Comparison of ENCODE assay signal across 22 cellular contexts in genomic region chr5:91464886-91465646, GRCh38.
"Had no signal": no experiment of that assay in that cellular context is flagged by ENCODE, and none has a peak within 500 bp of the region (broad histone marks: within the 10 kb centered on the region; RNA-seq: fewer than 3 reads in every experiment).

No MANE protein-coding gene starts in this region.

- ATAC-seq: mucosa of descending colon; naive thymus-derived CD8-positive, alpha-beta T cell; sciatic nerve; stimulated activated naive B cell treated with anti-CD40 and anti-IgM and Interleukin-4, amounts not matched to agents 10 μg/mL and 1 μg/mL and 100 μg/mL, for 72 hours; stimulated activated naive CD8-positive, alpha-beta T cell treated with anti-CD3 and anti-CD28 coated beads, Interleukin-15, amount 100 ng/mL, for 72 hours had no signal

- H3K4me3 ChIP-seq: colonic mucosa, hepatocyte, mucosa of descending colon, skin epidermis, thoracic aorta, transverse colon had no signal

- H3K79me2 ChIP-seq: hepatocyte had no signal

- H3K4me2 ChIP-seq: hepatocyte had no signal

- H3K4me1 ChIP-seq: colonic mucosa, transverse colon had no signal

- H3K27ac ChIP-seq: colonic mucosa, hepatocyte, neutrophil, skin epidermis, thoracic aorta, transverse colon had no signal

- H2AFZ ChIP-seq: hepatocyte had no signal

- H3K36me3 ChIP-seq: colonic mucosa, neutrophil, thoracic aorta, transverse colon had no signal

- H3K27me3 ChIP-seq: colonic mucosa, hepatocyte, neutrophil, transverse colon had no signal

- H3K9me3 ChIP-seq: colonic mucosa, mucosa of descending colon, neutrophil, thoracic aorta, transverse colon had no signal

- DNase-seq: colonic mucosa; dermis blood vessel endothelial cell; effector CD4-positive, alpha-beta T cell; endodermal cell; erythroblast; foreskin melanocyte; head of caudate nucleus; mammary epithelial cell; mucosa of descending colon; naive thymus-derived CD8-positive, alpha-beta T cell; posterior cingulate gyrus; stimulated activated CD4-positive, alpha-beta T cell treated with anti-CD3 and anti-CD28 coated beads, Interleukin-2, amount 100 ng/mL, for 24 hours; stimulated activated CD4-positive, alpha-beta T cell treated with anti-CD3 and anti-CD28 coated beads, Interleukin-4, amount 100 ng/mL, for 4 hours; stimulated activated naive B cell treated with anti-CD40 and anti-IgM and Interleukin-4, amounts not matched to agents 10 μg/mL and 1 μg/mL and 100 μg/mL, for 72 hours; stimulated activated naive CD8-positive, alpha-beta T cell treated with anti-CD3 and anti-CD28 coated beads, Interleukin-15, amount 100 ng/mL, for 72 hours; substantia nigra; transverse colon had no signal
